Comparison of ENCODE assay signal across 19 cellular contexts in genomic region chr4:159193256-159193655, GRCh38.
"Had no signal": no experiment of that assay in that cellular context is flagged by ENCODE, and none has a peak within 500 bp of the region (broad histone marks: within the 10 kb centered on the region; RNA-seq: fewer than 3 reads in every experiment).

No MANE protein-coding gene starts in this region.

- H3K36me3 ChIP-seq: right lobe of liver, upper lobe of right lung, vagina had no signal

- DNase-seq: dermis blood vessel endothelial cell; glutamatergic neuron; islet precursor cell; left ventricle myocardium superior; naive thymus-derived CD4-positive, alpha-beta T cell; nephron progenitor cell; psoas muscle; retina; right lobe of liver; stimulated activated CD4-positive, alpha-beta T cell treated with anti-CD3 and anti-CD28 coated beads, Interleukin-2, amount 100 ng/mL, for 24 hours; stimulated activated CD4-positive, alpha-beta T cell treated with anti-CD3 and anti-CD28 coated beads, Interleukin-4, amount 100 ng/mL, for 4 hours; stimulated activated naive B cell treated with anti-CD40 and anti-IgM and Interleukin-4, amounts not matched to agents 10 μg/mL and 1 μg/mL and 100 μg/mL, for 72 hours; stimulated activated naive CD8-positive, alpha-beta T cell treated with anti-CD3 and anti-CD28 coated beads, Interleukin-15, amount 100 ng/mL, for 72 hours; testis; upper lobe of right lung had no signal

- H3K4me3 ChIP-seq: gastroesophageal sphincter, lung, psoas muscle, right lobe of liver, testis, tibial nerve, upper lobe of right lung, vagina had no signal

- ATAC-seq: gastroesophageal sphincter; naive thymus-derived CD4-positive, alpha-beta T cell; psoas muscle; right lobe of liver; stimulated activated naive B cell treated with anti-CD40 and anti-IgM and Interleukin-4, amounts not matched to agents 10 μg/mL and 1 μg/mL and 100 μg/mL, for 72 hours; stimulated activated naive CD8-positive, alpha-beta T cell treated with anti-CD3 and anti-CD28 coated beads, Interleukin-15, amount 100 ng/mL, for 72 hours; upper lobe of right lung had no signal

- H3K4me1 ChIP-seq: right lobe of liver, testis had no signal

- H3K27ac ChIP-seq: gastroesophageal sphincter, psoas muscle, right lobe of liver, testis, tibial nerve, upper lobe of right lung, vagina had no signal

- H3K27me3 ChIP-seq: gastroesophageal sphincter, right lobe of liver, testis, tibial nerve, upper lobe of right lung, vagina had no signal

- H3K9me3 ChIP-seq: gastroesophageal sphincter, psoas muscle, right lobe of liver, testis, tibial nerve, upper lobe of right lung, vagina had no signal
